ENCODE assay signal across 1 cellular context in the genomic region with DNA sequence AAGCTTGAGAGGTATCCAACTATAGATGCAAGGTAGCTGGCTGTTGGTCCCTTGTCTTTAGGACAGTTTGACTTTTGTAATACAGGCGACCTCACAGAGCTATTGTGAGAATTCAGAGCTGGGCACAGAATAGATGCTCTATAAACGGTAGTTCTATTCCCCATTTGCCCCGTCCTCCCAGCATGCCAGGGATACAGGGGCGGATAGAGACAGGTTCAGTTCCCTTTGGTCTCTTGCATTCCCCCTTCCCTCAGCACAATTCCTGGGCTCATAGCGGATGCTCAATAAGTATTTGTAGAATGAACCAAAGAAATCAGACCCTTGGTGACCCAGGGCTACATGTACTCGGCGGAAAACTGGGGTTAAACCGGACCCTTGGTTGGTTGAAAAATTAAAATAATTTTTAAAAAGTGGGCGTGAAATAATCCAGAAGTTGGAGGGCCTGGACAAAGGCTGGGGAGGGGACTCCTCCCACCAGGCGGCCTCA.
A peak's percentile ranks its signal among the peaks of the same experiment; 100 is the strongest.
TF ChIP-seq lines count a peak whose summit lies in the region.

No MANE protein-coding gene starts in this region.

TF ChIP-seq in H1, 55 proteins besides CTCF, POLR2A, EP300 and RAD21:
- TF ChIP-seq NRF1 (IDR thresholded peaks at IDR 0.05; ENCODE audit: low read depth, low read length): no peak
- no peak for TF ChIP-seq BRCA1 (IDR thresholded peaks at IDR 0.05; ENCODE audit: low read depth, low read length)
- peak; percentile 7; the same call in 1 of the 2 replicates for TF ChIP-seq PHF8 (conservative IDR thresholded peaks at IDR 0.05; ENCODE audit: low read depth, low read length)
- TF ChIP-seq ASH2L (IDR thresholded peaks at IDR 0.05; ENCODE audit: low read length): no peak
- no peak for TF ChIP-seq SIRT6 (IDR thresholded peaks at IDR 0.05; ENCODE audit: low read length)
- TF ChIP-seq RXRA (IDR thresholded peaks at IDR 0.05; ENCODE audit: insufficient read depth, low read depth, low read length): no peak
- no peak for TF ChIP-seq ZNF274 (IDR thresholded peaks at IDR 0.05; ENCODE audit: borderline replicate concordance, extremely low read depth, low read length)
